ENCODE assay signal across 27 cellular contexts in genomic region chr1:198878566-198878965, GRCh38.
"Had no signal": no experiment of that assay in that cellular context is flagged by ENCODE, and none has a peak within 500 bp of the region (broad histone marks: within the 10 kb centered on the region; RNA-seq: fewer than 3 reads in every experiment).

No MANE protein-coding gene starts in this region.

- DNase-seq: activated CD4-positive, alpha-beta T cell treated with anti-CD3 and anti-CD28 coated beads for 1 hour; activated CD4-positive, alpha-beta T cell treated with anti-CD3 and anti-CD28 coated beads, Interleukin-2, amount 50 U/mL, for 4 hours; activated CD8-positive, alpha-beta memory T cell treated with anti-CD3 and anti-CD28 coated beads for 24 hours; activated CD8-positive, alpha-beta memory T cell treated with anti-CD3 and anti-CD28 coated beads, Interleukin-2, amount 50 U/mL, for 48 hours; activated effector memory CD4-positive, alpha-beta T cell treated with anti-CD3 and anti-CD28 coated beads, Interleukin-2, amount 50 U/mL, for 16 hours; activated naive CD4-positive, alpha-beta T cell treated with anti-CD3 and anti-CD28 coated beads, Interleukin-2, amount 10 ng/mL, durations not matched to agents 7 days and 5 days; activated T-cell treated with anti-CD3 and anti-CD28 coated beads, Interleukin-2, amount 50 U/mL, for 48 hours; anterior cingulate cortex; cortex of kidney; endodermal cell; esophagus squamous epithelium; head of caudate nucleus; hypothalamus; left ventricle myocardium superior; mammary epithelial cell; naive thymus-derived CD8-positive, alpha-beta T cell; pancreas; right cardiac atrium; stimulated activated CD4-positive, alpha-beta T cell treated with anti-CD3 and anti-CD28 coated beads, Interleukin-1b, Interleukin-23, amount 100 ng/mL, for 48 hours; stomach; T-helper 1 cell; WERI-Rb-1 had no signal

- ATAC-seq: gastroesophageal sphincter; left ventricle myocardium superior; naive thymus-derived CD8-positive, alpha-beta T cell; pancreas; right cardiac atrium had no signal

- H3K27me3 ChIP-seq: esophagus squamous epithelium, gastroesophageal sphincter, neutrophil, pancreas, stomach, suprapubic skin had no signal

- H3K4me3 ChIP-seq: esophagus squamous epithelium, gastroesophageal sphincter, pancreas, stomach, suprapubic skin had no signal

- H3K27me3 Mint-ChIP-seq: activated naive CD4-positive, alpha-beta T cell treated with anti-CD3 and anti-CD28 coated beads, Interleukin-2, amount 10 ng/mL, durations not matched to agents 7 days and 5 days; naive thymus-derived CD8-positive, alpha-beta T cell; type B pancreatic cell had no signal

- H3K9me3 Mint-ChIP-seq: activated naive CD4-positive, alpha-beta T cell treated with anti-CD3 and anti-CD28 coated beads, Interleukin-2, amount 10 ng/mL, durations not matched to agents 7 days and 5 days; endodermal cell had no signal

- H3K36me3 ChIP-seq: esophagus squamous epithelium, gastroesophageal sphincter, neutrophil, pancreas, stomach, suprapubic skin had no signal

- H3K4me1 ChIP-seq: esophagus squamous epithelium, gastroesophageal sphincter, stomach, suprapubic skin had no signal

- H3K27ac ChIP-seq: esophagus squamous epithelium, gastroesophageal sphincter, neutrophil, pancreas, stomach, suprapubic skin, WERI-Rb-1 had no signal

- H3K4me3 Mint-ChIP-seq: activated naive CD4-positive, alpha-beta T cell treated with anti-CD3 and anti-CD28 coated beads, Interleukin-2, amount 10 ng/mL, durations not matched to agents 7 days and 5 days; endodermal cell; mesothelial cell of epicardium; naive thymus-derived CD8-positive, alpha-beta T cell; type B pancreatic cell had no signal

- H3K9me3 ChIP-seq: esophagus squamous epithelium, gastroesophageal sphincter, neutrophil, pancreas, stomach, suprapubic skin had no signal

- H3K27ac Mint-ChIP-seq: activated naive CD4-positive, alpha-beta T cell treated with anti-CD3 and anti-CD28 coated beads, Interleukin-2, amount 10 ng/mL, durations not matched to agents 7 days and 5 days; endodermal cell; mesothelial cell of epicardium; naive thymus-derived CD8-positive, alpha-beta T cell; type B pancreatic cell had no signal
